17 cellular contexts compared by ENCODE assay signal in the genomic region with DNA sequence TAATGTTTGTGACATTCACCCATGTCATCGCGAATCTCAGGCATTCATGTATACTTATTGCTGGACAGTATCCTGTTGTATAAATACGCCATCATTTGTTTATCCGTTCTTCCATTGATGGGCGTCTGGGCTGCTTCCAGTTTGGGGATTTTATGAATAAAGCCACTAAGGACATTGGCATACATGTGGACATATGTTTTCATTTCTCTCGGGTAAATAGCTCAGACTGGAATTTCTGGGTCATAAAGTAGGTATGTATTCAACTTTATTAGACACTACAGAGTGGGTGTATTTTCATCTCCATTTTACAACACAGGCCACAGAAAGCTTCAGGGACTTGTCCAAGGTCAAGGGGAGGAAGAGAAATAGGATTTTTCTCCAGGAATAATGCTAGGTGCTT. TPM values are rescaled to one million over a fixed set of nuclear protein-coding genes. Genes with fewer than 3 reads are reported as not detected.
"Had no signal": no experiment of that assay in that cellular context is flagged by ENCODE, and none has a peak within 500 bp of the region (broad histone marks: within the 10 kb centered on the region; RNA-seq: fewer than 3 reads in every experiment).

No MANE protein-coding gene starts in this region.

- DNase-seq: effector CD4-positive, alpha-beta T cell; foreskin melanocyte; head of caudate nucleus; mesendoderm; naive thymus-derived CD4-positive, alpha-beta T cell; nephron progenitor cell; right cardiac atrium; stimulated activated CD4-positive, alpha-beta T cell treated with anti-CD3 and anti-CD28 coated beads, Interleukin-2, amount 100 ng/mL, for 48 hours; stimulated activated naive CD4-positive, alpha-beta T cell treated with Interleukin-2 at 50 U/mL for 16 hours; trophoblast cell had no signal

- H3K4me3 Mint-ChIP-seq: naive thymus-derived CD4-positive, alpha-beta T cell; nephron progenitor cell had no signal

- H3K27ac Mint-ChIP-seq: naive thymus-derived CD4-positive, alpha-beta T cell; nephron progenitor cell had no signal

- H3K27ac ChIP-seq: coronary artery, hepatocyte had no signal

- H3K4me3 ChIP-seq: coronary artery, hepatocyte, smooth muscle cell had no signal

- ATAC-seq: esophagus mucosa; naive thymus-derived CD4-positive, alpha-beta T cell; right cardiac atrium had no signal

- H3K27me3 Mint-ChIP-seq: naive thymus-derived CD4-positive, alpha-beta T cell had no signal

- H3K27me3 ChIP-seq: hepatocyte had no signal

RNA-seq across cellular contexts. Expression of a gene that starts 48.9 kb away (rescaled TPM):
- total RNA-seq: dermis microvascular lymphatic vessel endothelial cell, hepatocyte, lung microvascular endothelial cell, right cardiac atrium had no signal
- polyA plus RNA-seq: liver; naive thymus-derived CD4-positive, alpha-beta T cell; right cardiac atrium; smooth muscle cell had no signal
